ENCODE assay signal across 21 cellular contexts in the genomic region with DNA sequence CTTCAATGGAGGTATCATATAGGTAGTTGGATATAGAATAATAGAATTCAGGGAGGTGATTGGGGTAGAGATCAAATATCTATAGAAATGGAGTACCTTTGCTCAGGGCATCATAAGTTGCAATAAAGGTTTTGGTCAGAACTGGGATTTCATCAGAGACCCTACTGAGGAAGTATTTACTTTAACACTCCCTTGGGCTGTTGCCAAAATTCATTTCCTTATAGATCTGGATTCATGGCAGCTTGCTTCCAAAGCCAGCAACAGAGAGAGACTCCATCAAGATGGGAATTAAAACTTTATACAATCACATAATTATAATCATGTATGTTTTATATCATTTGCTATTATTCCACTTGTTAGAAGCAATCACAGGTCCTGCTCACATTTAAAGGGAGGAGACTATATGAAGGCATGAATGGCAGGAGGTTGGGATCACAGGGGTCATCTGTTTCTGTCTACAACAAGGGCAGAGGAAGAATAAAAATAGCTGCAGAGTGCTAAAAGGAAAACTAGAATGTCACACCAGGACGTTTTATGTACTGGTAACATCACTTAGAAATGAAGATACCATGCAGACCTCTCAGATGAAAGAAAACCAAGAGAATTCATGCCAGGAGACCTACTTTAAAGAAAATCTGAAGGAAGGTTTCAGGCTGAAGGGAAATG.
DNase-seq lines count a peak whose midpoint lies in the region; ATAC-seq and TF ChIP-seq lines count a peak whose summit lies in the region.
"Had no signal": no experiment of that assay in that cellular context is flagged by ENCODE, and none has a peak within 500 bp of the region (broad histone marks: within the 10 kb centered on the region; RNA-seq: fewer than 3 reads in every experiment).

No MANE protein-coding gene starts in this region.

- H3K36me3 Mint-ChIP-seq in Calu3 (ENCODE audit: insufficient read depth, unreplicated experiment): no peaks in the 10 kb centered on the region
- H3K36me3 Mint-ChIP-seq: CD4-positive, CD25-positive, alpha-beta regulatory T cell had no signal

- no peaks in the 10 kb centered on the region for H3K27me3 Mint-ChIP-seq in Calu3 (ENCODE audit: unreplicated experiment)

- no peak overlapping the region for H3K4me3 Mint-ChIP-seq in Calu3 (ENCODE audit: low read depth, unreplicated experiment)
- H3K4me3 Mint-ChIP-seq: CD4-positive, CD25-positive, alpha-beta regulatory T cell had no signal

- peaks cover 18% of the 10 kb centered on the region for H3K4me1 Mint-ChIP-seq in Calu3 (ENCODE audit: low read depth, unreplicated experiment)
- H3K4me1 Mint-ChIP-seq: CD4-positive, CD25-positive, alpha-beta regulatory T cell had no signal

- H3K27ac Mint-ChIP-seq in Calu3 (ENCODE audit: unreplicated experiment): no peak overlapping the region
- H3K27ac Mint-ChIP-seq: CD4-positive, CD25-positive, alpha-beta regulatory T cell had no signal

- H3K9me3 Mint-ChIP-seq in Calu3 (ENCODE audit: low read depth, unreplicated experiment): peaks cover 3% of the 10 kb centered on the region

- peaks cover 0 to 3% of the 10 kb centered on the region in 2 donors for H3K4me1 ChIP-seq in right atrium auricular region
- H3K4me1 ChIP-seq: Caco-2, HAP-1 had no signal

- peak overlapping the region; percentile 26 to 29 for H3K27ac ChIP-seq in right atrium auricular region
- H3K27ac ChIP-seq: GM23248, KMS-11, SK-N-MC had no signal

- intact Hi-C loops in Calu3 (cut with micrococcal nuclease; ENCODE audit: unreplicated experiment): no loop called here

- no peaks in the 10 kb centered on the region for H3K36me3 ChIP-seq in right atrium auricular region
- H3K36me3 ChIP-seq: HAP-1 had no signal

- TF ChIP-seq CTCF in Calu3 (IDR thresholded peaks at IDR 0.05; ENCODE audit: unreplicated experiment) (no peak), epithelial cell of esophagus (IDR thresholded peaks at IDR 0.05; ENCODE audit: insufficient read depth, low read depth, low read length, missing control alignments) (no peak), right atrium auricular region (IDR thresholded peaks at IDR 0.05) (no peak)

- no peaks in the 10 kb centered on the region for H3K27me3 ChIP-seq in right atrium auricular region

- peaks cover 0 to 20% of the 10 kb centered on the region in 2 donors for H3K9me3 ChIP-seq in right atrium auricular region
- H3K9me3 ChIP-seq: Caco-2, HAP-1 had no signal

- no peak overlapping the region for H3K4me3 ChIP-seq in epithelial cell of esophagus (ENCODE audit: low read length)
- H3K4me3 ChIP-seq in right atrium auricular region: no peak overlapping the region
- H3K4me3 ChIP-seq: GM23248, HAP-1, SK-N-MC had no signal

- CTCF ChIA-PET in Calu3 (lab: Charles Lee): no interaction called here

- DNase-seq in COR-L47 (lab: John Stamatoyannopoulos, UW) (peak; percentile 4), Calu3 (peak; percentile 19), epithelial cell of esophagus (ENCODE audit: low read depth) (peak; percentile 36), right atrium auricular region (ENCODE audit: low spot score) (no peak), foreskin melanocyte (no peak), NCI-H1105 (lab: John Stamatoyannopoulos, UW) (no peak)
- DNase-seq: Caco-2; CD4-positive, CD25-positive, alpha-beta regulatory T cell; GM23248; IMR-90; MV-4-11; NCI-H1417; NCI-H1694 treated with DMSO at 0.1 percent for 48 hours; NCI-H2081 treated with DMSO at 0.1 percent for 48 hours; NCI-H774; SHP77 treated with DMSO at 0.1 percent for 48 hours; SW 1271 had no signal

- BruUV-seq in Calu3 (replicated peaks; lab: Mats Ljungman, UMichigan): no TSS peak

- ATAC-seq in HG02970 (IDR thresholded peaks at IDR 0.05; ENCODE audit: low FRiP score, unreplicated experiment): no peak

Comparison
In these comparisons a context has a peak if more than half of its experiments do, and no peak if none do; other contexts are left out.
1. DNase-seq: peak in COR-L47 (single experiment), Calu3 (single experiment) and epithelial cell of esophagus (single experiment); none in right atrium auricular region (single experiment), foreskin melanocyte (single experiment) and NCI-H1105 (single experiment).